In the genomic region with DNA sequence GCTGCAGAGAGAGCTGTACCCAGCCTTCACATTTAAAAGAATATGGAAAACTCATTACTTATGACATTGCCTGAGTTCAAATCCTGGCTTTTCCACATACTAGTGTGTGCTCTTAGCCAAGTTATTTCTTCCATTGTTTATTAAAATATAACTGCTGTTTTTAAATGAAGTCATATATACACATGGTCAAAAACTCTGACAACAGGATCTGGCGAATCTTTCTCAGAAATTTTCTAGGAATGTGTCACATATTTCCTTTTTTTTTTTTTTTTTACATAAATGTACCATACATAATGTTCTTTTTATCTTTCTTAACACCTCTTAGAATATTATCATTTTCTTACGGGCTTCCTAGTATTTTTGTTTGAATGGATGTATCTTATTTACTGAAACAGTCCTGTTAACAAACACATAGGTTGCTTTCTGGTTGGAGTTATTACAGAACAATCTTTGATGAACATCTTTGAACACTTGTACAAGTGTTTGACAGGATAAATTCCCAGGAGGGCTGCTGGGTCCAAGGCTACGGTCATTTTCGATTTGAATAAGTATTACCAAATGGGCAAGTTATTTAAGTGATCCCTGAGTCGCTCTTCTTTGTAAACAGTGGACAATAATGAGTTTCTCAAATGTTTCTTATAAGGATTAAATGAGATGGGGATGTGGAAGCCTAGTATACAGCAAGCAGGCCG, we compare ENCODE assay signal across 11 cellular contexts. TPM values are rescaled to one million over a fixed set of nuclear protein-coding genes. Genes with fewer than 3 reads are reported as not detected.
DNase-seq lines count a peak whose midpoint lies in the region; ATAC-seq, FAIRE-seq and TF ChIP-seq lines count a peak whose summit lies in the region.
"Had no signal": no experiment of that assay in that cellular context is flagged by ENCODE, and none has a peak within 500 bp of the region (broad histone marks: within the 10 kb centered on the region; RNA-seq: fewer than 3 reads in every experiment).

No MANE protein-coding gene starts in this region.

- DNase-seq in CD8-positive, alpha-beta T cell, result no peak
- no peak for DNase-seq in GM19239 (ENCODE audit: insufficient read length, low spot score)
- DNase-seq in K562 (ENCODE audit: extremely low read depth in 1 of 4, low spot score in 3 of 4), result no peak
- DNase-seq in natural killer cell, result no peak
- no peak for DNase-seq in NCI-H2107 (lab: John Stamatoyannopoulos, UW)
- DNase-seq in stimulated activated CD8-positive, alpha-beta memory T cell treated with anti-CD3 and anti-CD28 coated beads, Interleukin-4, amount 100 ng/mL, for 48 hours, result no peak
- DNase-seq: COR-L47, NCI-H187 had no signal

- H3K27me3 Mint-ChIP-seq in CD8-positive, alpha-beta T cell (ENCODE audit: low read depth), result no peaks in the 10 kb centered on the region
- H3K27me3 Mint-ChIP-seq in natural killer cell (ENCODE audit: low read depth in 2 of 2), result peaks cover 7 to 22% of the 10 kb centered on the region in 2 donors

- no peak for TF ChIP-seq POLR2A in K562 (conservative IDR thresholded peaks at IDR 0.05)

- peak; percentile 40 for FAIRE-seq in GM19239 (lab: Jason Lieb, UNC)
- peak; percentile 56 for FAIRE-seq in K562 (lab: Jason Lieb, UNC)

- in situ Hi-C loops in K562 (cut with MboI), result no loop called here

- H3K4me2 ChIP-seq in K562 (ENCODE audit: insufficient read depth, low read length), result no peak overlapping the region

- H3K79me2 ChIP-seq in K562 (ENCODE audit: control insufficient read depth, insufficient read depth, low read length), result peaks cover 36% of the 10 kb centered on the region

- ATAC-seq in CD8-positive, alpha-beta T cell, result no peak
- ATAC-seq in K562 (no peak), natural killer cell (no peak), HG03095 (IDR thresholded peaks at IDR 0.05; ENCODE audit: unreplicated experiment) (no peak), HG03457 (IDR thresholded peaks at IDR 0.05; ENCODE audit: unreplicated experiment) (no peak)
- ATAC-seq: Right ventricle myocardium inferior had no signal

- peak overlapping the region in 1 of 2 experiments; percentile 82; a peak in 1 of 4 replicates for H3K9ac ChIP-seq in K562 (ENCODE audit: insufficient read depth in 1 of 2, low read depth in 2 of 2, low read length in 2 of 2)

- no peak overlapping the region for H3K4me3 ChIP-seq in CD8-positive, alpha-beta T cell (ENCODE audit: low read depth, low read length)
- H3K4me3 ChIP-seq in K562, result no peak overlapping the region

- peaks cover 7% of the 10 kb centered on the region for H3K36me3 Mint-ChIP-seq in CD8-positive, alpha-beta T cell
- no peaks in the 10 kb centered on the region for H3K36me3 Mint-ChIP-seq in natural killer cell

- no peaks in the 10 kb centered on the region for H4K20me1 ChIP-seq in K562 (replicated peaks; ENCODE audit: control insufficient read depth, insufficient read depth, low read length)

- TF ChIP-seq RAD21 in K562 (CRISPR knock-in tag; conservative IDR thresholded peaks at IDR 0.05 in 1 of 2, IDR thresholded peaks at IDR 0.05 in 1 of 2), result 0 out of 4 replicates have a peak, but pooled peaks of 1 of the 2 experiments have one; percentile 1

- H3K27ac Mint-ChIP-seq in CD8-positive, alpha-beta T cell, result peak overlapping the region; percentile 92
- H3K27ac Mint-ChIP-seq in natural killer cell, result peak overlapping the region in 1 of 2 donors; percentile 89

- WGBS in K562 (ENCODE audit: insufficient coverage, low coverage, missing lambda C conversion rate), result 28% methylated on average over 6 of the region's 6 CpGs

- H3K4me1 Mint-ChIP-seq in CD8-positive, alpha-beta T cell (ENCODE audit: low read depth), result peaks cover 39% of the 10 kb centered on the region
- H3K4me1 Mint-ChIP-seq in natural killer cell, result peaks cover 9 to 17% of the 10 kb centered on the region in 2 donors

- no peaks in the 10 kb centered on the region for H3K27me3 ChIP-seq in CD8-positive, alpha-beta T cell (ENCODE audit: insufficient read depth, low read length)
- no peaks in the 10 kb centered on the region for H3K27me3 ChIP-seq in K562 (ENCODE audit: control insufficient read depth in 2 of 2, insufficient read depth in 2 of 2, low read length in 2 of 2)

- intact Hi-C loops in CD8-positive, alpha-beta T cell (cut with DNase I, micrococcal nuclease), result loop anchor here (5.0 kb wide), 2 partner anchors 46 to 251 kb away; no protein-coding TSS in a partner anchor
- intact Hi-C loops in K562 (cut with micrococcal nuclease) (no loop called here), natural killer cell (cut with micrococcal nuclease) (loop anchor here (5.0 kb wide), 1 partner anchor 59 kb away; no protein-coding TSS in a partner anchor)

- no peaks in the 10 kb centered on the region for H3K36me3 ChIP-seq in CD8-positive, alpha-beta T cell (ENCODE audit: insufficient read depth, low read length)
- no peaks in the 10 kb centered on the region for H3K36me3 ChIP-seq in K562 (ENCODE audit: control insufficient read depth, insufficient read depth, low read length)

- H2AFZ ChIP-seq in K562 (ENCODE audit: low read depth, low read length), result peak overlapping the region; percentile 11; the same call in 1 of the 2 replicates

- no peaks in the 10 kb centered on the region for H3K9me3 Mint-ChIP-seq in CD8-positive, alpha-beta T cell
- H3K9me3 Mint-ChIP-seq in natural killer cell, result no peaks in the 10 kb centered on the region

- peak overlapping the region; percentile 79 for H3K4me3 Mint-ChIP-seq in CD8-positive, alpha-beta T cell
- peak overlapping the region; percentile 89 for H3K4me3 Mint-ChIP-seq in natural killer cell

- no peak for TF ChIP-seq EP300 in K562 (IDR thresholded peaks at IDR 0.05; ENCODE audit: low read length)

- peaks cover 29% of the 10 kb centered on the region for H3K4me1 ChIP-seq in CD8-positive, alpha-beta T cell (ENCODE audit: insufficient read depth, low read length)
- peaks cover 13 to 14% of the 10 kb centered on the region in 2 experiments; a peak in 4 of 5 replicates for H3K4me1 ChIP-seq in K562 (replicated peaks in 1 of 2; ENCODE audit: control insufficient read depth in 2 of 2, insufficient read depth in 2 of 2, low read length in 2 of 2)

- no peaks in the 10 kb centered on the region for H3K9me3 ChIP-seq in CD8-positive, alpha-beta T cell (ENCODE audit: low read length)
- peaks cover 2% of the 10 kb centered on the region; the same call in 1 of the 2 replicates for H3K9me3 ChIP-seq in K562 (replicated peaks; ENCODE audit: control insufficient read depth, insufficient read depth, low read depth, low read length)

- no peak overlapping the region for H3K27ac ChIP-seq in CD8-positive, alpha-beta T cell (ENCODE audit: low read depth, low read length)
- no peak overlapping the region for H3K27ac ChIP-seq in K562 (ENCODE audit: extremely low read depth, low read depth, low read length)

- no peak for TF ChIP-seq CTCF in CD8-positive, alpha-beta T cell (IDR thresholded peaks at IDR 0.05)
- no peak for TF ChIP-seq CTCF in K562 (IDR thresholded peaks at IDR 0.05 in 2 of 3, conservative IDR thresholded peaks at IDR 0.05 in 1 of 3; ENCODE audit: insufficient read depth in 2 of 3, low read depth in 1 of 3, low read length in 3 of 3)
- TF ChIP-seq CTCF in natural killer cell (IDR thresholded peaks at IDR 0.05), result no peak

- BruUV-seq in K562 (replicated peaks; lab: Mats Ljungman, UMichigan), result TSS peak; percentile 85

- POLR2A ChIA-PET in CD8-positive, alpha-beta T cell (lab: Charles Lee), result no interaction called here
- POLR2A ChIA-PET in K562 (lab: Yijun Ruan, JAX), result interaction anchor here (1.2 to 1.9 kb wide), 2 partner anchors 10 to 16 kb away, joined by 3 to 7 read pairs; no protein-coding TSS in a partner anchor

- no peaks in the 10 kb centered on the region for H3K9me1 ChIP-seq in K562 (ENCODE audit: control insufficient read depth, insufficient read depth, low read length)

- CTCF ChIA-PET in CD8-positive, alpha-beta T cell (lab: Charles Lee), result no interaction called here
- CTCF ChIA-PET in K562 (lab: Yijun Ruan, JAX; ENCODE audit: low intra/inter-chr PET ratio), result no interaction called here

TF ChIP-seq in K562, 482 proteins besides CTCF, POLR2A, EP300 and RAD21 (continues in another document):
- TF ChIP-seq, protein P1, sequence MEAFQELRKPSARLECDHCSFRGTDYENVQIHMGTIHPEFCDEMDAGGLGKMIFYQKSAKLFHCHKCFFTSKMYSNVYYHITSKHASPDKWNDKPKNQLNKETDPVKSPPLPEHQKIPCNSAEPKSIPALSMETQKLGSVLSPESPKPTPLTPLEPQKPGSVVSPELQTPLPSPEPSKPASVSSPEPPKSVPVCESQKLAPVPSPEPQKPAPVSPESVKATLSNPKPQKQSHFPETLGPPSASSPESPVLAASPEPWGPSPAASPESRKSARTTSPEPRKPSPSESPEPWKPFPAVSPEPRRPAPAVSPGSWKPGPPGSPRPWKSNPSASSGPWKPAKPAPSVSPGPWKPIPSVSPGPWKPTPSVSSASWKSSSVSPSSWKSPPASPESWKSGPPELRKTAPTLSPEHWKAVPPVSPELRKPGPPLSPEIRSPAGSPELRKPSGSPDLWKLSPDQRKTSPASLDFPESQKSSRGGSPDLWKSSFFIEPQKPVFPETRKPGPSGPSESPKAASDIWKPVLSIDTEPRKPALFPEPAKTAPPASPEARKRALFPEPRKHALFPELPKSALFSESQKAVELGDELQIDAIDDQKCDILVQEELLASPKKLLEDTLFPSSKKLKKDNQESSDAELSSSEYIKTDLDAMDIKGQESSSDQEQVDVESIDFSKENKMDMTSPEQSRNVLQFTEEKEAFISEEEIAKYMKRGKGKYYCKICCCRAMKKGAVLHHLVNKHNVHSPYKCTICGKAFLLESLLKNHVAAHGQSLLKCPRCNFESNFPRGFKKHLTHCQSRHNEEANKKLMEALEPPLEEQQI (IDR thresholded peaks at IDR 0.05), result no peak

RNA-seq across cellular contexts. Expression of gene SNX9, which starts 1.6 kb away (rescaled TPM):
- total RNA-seq in CD8-positive, alpha-beta T cell, result 10 to 100 TPM; 54.8 to 63.2 TPM
- 38.7 and 52.0 TPM in 2 replicates for total RNA-seq in K562 (2011; cell fraction: chromatin; rRNA removed; ENCODE audit: low replicate concordance)
- 23.3 and 24.7 TPM in 2 replicates for total RNA-seq in K562 (2011; cell fraction: nucleolus; rRNA removed)
- total RNA-seq in K562 (2011; cell fraction: nucleoplasm; rRNA removed), result 28.7 and 31.5 TPM in 2 replicates
- 57.1 and 64.3 TPM in 2 replicates for total RNA-seq in K562 (2014; rRNA removed)
- total RNA-seq in K562 (2014; rRNA removed; fragmentation: Illumina TruSeq; extraction: Trizol), result 52.8 and 59.8 TPM in 2 replicates
- 45.2 and 48.1 TPM in 2 replicates for total RNA-seq in K562 (2015; rRNA removed; fragmentation: Illumina TruSeq; extraction: Trizol)
- total RNA-seq in K562 (2021), result 66.8 and 72.2 TPM in 2 replicates
- polyA plus RNA-seq in K562 (2011; rRNA removed), result 63.6 and 80.2 TPM in 2 replicates
- polyA plus RNA-seq in K562 (2011; cell fraction: cytosol; rRNA removed), result 35.7 and 42.0 TPM in 2 replicates
- 56.0 and 61.8 TPM in 2 replicates for polyA plus RNA-seq in K562 (2011; cell fraction: nucleus; rRNA removed)
- polyA plus RNA-seq in K562 (2012), result 38.3 and 43.4 TPM in 2 replicates
- polyA plus RNA-seq in K562 (2014; fragmentation: Illumina TruSeq; extraction: Trizol), result 79.5 and 81.7 TPM in 2 replicates
- 1 to 10 TPM; 6.0 to 7.3 TPM for polyA plus RNA-seq in K562 (2014; fragmentation: Nextera tagmentation; extraction: Ambion mirVana)
- 61.3 and 70.0 TPM in 2 replicates for polyA plus RNA-seq in K562 (2014; rRNA removed)
- 59.7 and 63.7 TPM in 2 replicates for polyA minus RNA-seq in K562 (2011; rRNA and poly(A)+ RNA removed)
- 28.7 and 35.8 TPM in 2 replicates for polyA minus RNA-seq in K562 (2011; cell fraction: cytosol; rRNA and poly(A)+ RNA removed)
- 21.7 and 34.3 TPM in 2 replicates for polyA minus RNA-seq in K562 (2011; cell fraction: nucleus; rRNA and poly(A)+ RNA removed)
- 1 to 10 TPM; 6.0 to 9.7 (median 7.3) TPM for total RNA-seq in natural killer cell
